In the genomic region with DNA sequence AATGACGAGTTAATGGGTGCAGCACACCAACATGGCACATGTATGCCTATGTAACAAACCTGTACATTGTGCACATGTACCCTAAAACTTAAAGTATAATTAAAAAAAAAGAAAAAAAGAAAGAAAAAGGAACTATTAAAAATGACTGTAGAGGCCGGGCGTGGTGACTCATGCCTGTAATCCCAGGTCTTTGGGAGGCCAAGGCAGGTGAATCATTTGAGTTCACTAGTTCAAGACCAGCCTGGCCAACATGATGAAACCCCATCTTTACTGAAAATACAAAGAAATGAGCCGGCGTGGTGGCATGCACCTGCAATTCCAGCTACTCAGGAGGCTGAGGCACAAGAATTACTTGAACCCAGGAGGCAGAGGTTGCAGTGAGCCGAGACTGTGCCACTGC, we compare ENCODE assay signal across 7 cellular contexts.
A peak's percentile ranks its signal among the peaks of the same experiment; 100 is the strongest.
DNase-seq lines count a peak whose midpoint lies in the region; ATAC-seq, FAIRE-seq and TF ChIP-seq lines count a peak whose summit lies in the region.
"Not testable (repeated sequence)": the region's sequence is repeated elsewhere in the genome, so short reads cannot be mapped to it uniquely, and the experiment has no call there.

No MANE protein-coding gene starts in this region.

- H3K9me1 ChIP-seq in endothelial cell of umbilical vein (replicated peaks; ENCODE audit: control insufficient read depth, extremely low read depth, insufficient read depth, low read length) = not testable (repeated sequence)

- not testable (repeated sequence) for H3K4me1 ChIP-seq in endothelial cell of umbilical vein (ENCODE audit: control insufficient read depth, extremely low read depth, insufficient read depth, low read length)

- H3K4me3 ChIP-seq in NB4 (ENCODE audit: low read depth, low read length); endothelial cell of umbilical vein (replicated peaks in 1 of 3; ENCODE audit: insufficient read depth in 1 of 3, low read depth in 1 of 3, low read length in 3 of 3): not testable (repeated sequence)

- FAIRE-seq in endothelial cell of umbilical vein (lab: Jason Lieb, UNC) = peak; percentile 43

- H3K4me2 ChIP-seq in endothelial cell of umbilical vein (ENCODE audit: insufficient read depth, low read length) = not testable (repeated sequence)

- DNase-seq in CD1c-positive myeloid dendritic cell (ENCODE audit: extremely low spot score) (peak; percentile 27), HT1080 (ENCODE audit: low read depth) (peak; percentile 69), NB4 (ENCODE audit: low read depth) (peak; percentile 71), RPMI7951 (ENCODE audit: low read depth) (peak; percentile 49)
- DNase-seq in activated CD4-positive, alpha-beta memory T cell treated with anti-CD3 and anti-CD28 coated beads for 36 hours = peak; percentile 48
- not testable (repeated sequence) for DNase-seq in endothelial cell of umbilical vein (ENCODE audit: low read depth, low spot score); natural killer cell treated with Interleukin-12 subunit alpha and Interleukin-12 subunit beta and Interleukin-15 and Interleukin-18, amount 100 ng/mL, for 72 hours (ENCODE audit: low spot score)

- dilution Hi-C loops in endothelial cell of umbilical vein (cut with MboI; ENCODE audit: extremely low pct_ligation_motif_present, low sequenced_read_pairs) = not testable (repeated sequence)

- H3K36me3 Mint-ChIP-seq in activated CD4-positive, alpha-beta memory T cell treated with anti-CD3 and anti-CD28 coated beads for 36 hours; natural killer cell treated with Interleukin-12 subunit alpha and Interleukin-12 subunit beta and Interleukin-15 and Interleukin-18, amount 100 ng/mL, for 72 hours: not testable (repeated sequence)

- H3K4me3 Mint-ChIP-seq in activated CD4-positive, alpha-beta memory T cell treated with anti-CD3 and anti-CD28 coated beads for 36 hours; natural killer cell treated with Interleukin-12 subunit alpha and Interleukin-12 subunit beta and Interleukin-15 and Interleukin-18, amount 100 ng/mL, for 72 hours: not testable (repeated sequence)

- TF ChIP-seq POLR2A in NB4 (IDR thresholded peaks at IDR 0.05; ENCODE audit: extremely low read depth, insufficient read length); endothelial cell of umbilical vein (IDR thresholded peaks at IDR 0.05; ENCODE audit: low read depth, low read length): not testable (repeated sequence)

- not testable (repeated sequence) for H3K27ac Mint-ChIP-seq in activated CD4-positive, alpha-beta memory T cell treated with anti-CD3 and anti-CD28 coated beads for 36 hours
- peak overlapping the region; percentile 59 to 85 for H3K27ac Mint-ChIP-seq in natural killer cell treated with Interleukin-12 subunit alpha and Interleukin-12 subunit beta and Interleukin-15 and Interleukin-18, amount 100 ng/mL, for 72 hours

- H3K27ac ChIP-seq in endothelial cell of umbilical vein (ENCODE audit: insufficient read depth, low read depth, low read length) = not testable (repeated sequence)

- not testable (repeated sequence) for H4K20me1 ChIP-seq in endothelial cell of umbilical vein (replicated peaks; ENCODE audit: control insufficient read depth, extremely low read depth, insufficient read depth, low read length)

- POLR2A ChIA-PET in activated CD4-positive, alpha-beta memory T cell treated with anti-CD3 and anti-CD28 coated beads for 36 hours (lab: Charles Lee); endothelial cell of umbilical vein (lab: Charles Lee): not testable (repeated sequence)

- not testable (repeated sequence) for H3K9me3 Mint-ChIP-seq in activated CD4-positive, alpha-beta memory T cell treated with anti-CD3 and anti-CD28 coated beads for 36 hours; natural killer cell treated with Interleukin-12 subunit alpha and Interleukin-12 subunit beta and Interleukin-15 and Interleukin-18, amount 100 ng/mL, for 72 hours

- not testable (repeated sequence) for ATAC-seq in natural killer cell treated with Interleukin-12 subunit alpha and Interleukin-12 subunit beta and Interleukin-15 and Interleukin-18, amount 100 ng/mL, for 72 hours

- not testable (repeated sequence) for H2AFZ ChIP-seq in endothelial cell of umbilical vein (ENCODE audit: low read depth, low read length)

- not testable (repeated sequence) for H3K36me3 ChIP-seq in endothelial cell of umbilical vein (ENCODE audit: control insufficient read depth in 2 of 2, extremely low read depth in 1 of 2, insufficient read depth in 2 of 2, low read length in 2 of 2)

- BruUV-seq in endothelial cell of umbilical vein (replicated peaks; lab: Mats Ljungman, UMichigan) = not testable (repeated sequence)

- H3K27me3 ChIP-seq in endothelial cell of umbilical vein (ENCODE audit: control insufficient read depth in 2 of 2, insufficient read depth in 2 of 2, low read length in 2 of 2) = not testable (repeated sequence)

- peaks cover 61% of the 10 kb centered on the region for H3K4me1 Mint-ChIP-seq in activated CD4-positive, alpha-beta memory T cell treated with anti-CD3 and anti-CD28 coated beads for 36 hours (ENCODE audit: low read depth)
- peaks cover 76% of the 10 kb centered on the region in 2 donors for H3K4me1 Mint-ChIP-seq in natural killer cell treated with Interleukin-12 subunit alpha and Interleukin-12 subunit beta and Interleukin-15 and Interleukin-18, amount 100 ng/mL, for 72 hours (ENCODE audit: low read depth in 2 of 2)

- H3K9me3 ChIP-seq in endothelial cell of umbilical vein (replicated peaks; ENCODE audit: control insufficient read depth, insufficient read depth, low read length) = not testable (repeated sequence)

- not testable (repeated sequence) for H3K27me3 Mint-ChIP-seq in activated CD4-positive, alpha-beta memory T cell treated with anti-CD3 and anti-CD28 coated beads for 36 hours; natural killer cell treated with Interleukin-12 subunit alpha and Interleukin-12 subunit beta and Interleukin-15 and Interleukin-18, amount 100 ng/mL, for 72 hours

- intact Hi-C loops in activated CD4-positive, alpha-beta memory T cell treated with anti-CD3 and anti-CD28 coated beads for 36 hours (cut with micrococcal nuclease); endothelial cell of umbilical vein (cut with micrococcal nuclease): not testable (repeated sequence)

- not testable (repeated sequence) for H3K79me2 ChIP-seq in endothelial cell of umbilical vein (ENCODE audit: control insufficient read depth, insufficient read depth, low read length)

- not testable (repeated sequence) for H3K9ac ChIP-seq in endothelial cell of umbilical vein (replicated peaks; ENCODE audit: extremely low read depth, insufficient read depth, low read length)

- CTCF ChIA-PET in activated CD4-positive, alpha-beta memory T cell treated with anti-CD3 and anti-CD28 coated beads for 36 hours (lab: Charles Lee); endothelial cell of umbilical vein (lab: Charles Lee): not testable (repeated sequence)

- not testable (repeated sequence) for TF ChIP-seq CTCF in NB4 (IDR thresholded peaks at IDR 0.05; ENCODE audit: low read depth, low read length); endothelial cell of umbilical vein (IDR thresholded peaks at IDR 0.05; ENCODE audit: extremely low read depth in 1 of 2, insufficient read depth in 1 of 2, low read depth in 1 of 2, low read length in 2 of 2)
